Comparison of ENCODE assay signal across 11 cellular contexts in the genomic region with DNA sequence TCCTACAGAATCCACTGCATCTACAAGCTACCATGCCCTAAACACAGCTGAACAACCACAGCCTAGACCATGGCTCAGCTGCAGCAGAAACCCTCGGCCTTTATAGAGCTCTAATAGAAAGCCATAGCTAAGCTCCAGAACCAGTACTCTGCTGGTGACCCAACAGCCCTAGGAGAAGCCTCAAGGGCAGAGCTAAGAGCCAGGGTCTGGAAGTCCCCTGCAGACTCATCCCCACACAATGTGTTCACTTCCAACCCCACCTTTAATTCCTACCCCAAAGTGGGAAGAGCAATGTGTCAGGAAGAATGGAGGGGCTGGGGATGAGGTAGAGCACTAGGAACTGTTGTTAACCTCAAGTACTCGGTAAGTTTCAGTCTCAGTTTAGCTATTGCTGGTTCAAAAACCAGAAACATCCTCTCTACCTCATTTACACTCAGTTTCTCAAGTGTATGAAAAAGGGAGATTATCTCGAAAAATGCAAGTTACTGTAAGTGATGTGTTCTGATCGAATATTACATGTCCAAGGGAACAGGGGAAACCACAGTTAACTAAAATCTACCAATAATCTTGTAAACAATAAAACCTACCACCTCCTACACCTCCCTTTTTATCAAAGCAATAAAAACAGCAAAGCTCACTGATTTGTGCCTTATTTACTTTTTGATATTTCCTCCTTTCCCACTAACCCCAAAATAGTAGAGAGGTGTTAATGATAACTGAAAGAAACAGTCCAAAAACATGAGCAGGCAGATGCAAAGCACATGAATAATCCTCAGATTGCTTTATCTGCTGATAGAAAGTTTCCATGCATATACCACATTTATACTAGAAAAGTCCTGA. TPM values are rescaled to one million over a fixed set of nuclear protein-coding genes. Genes with fewer than 3 reads are reported as not detected.
DNase-seq lines count a peak whose midpoint lies in the region; ATAC-seq and TF ChIP-seq lines count a peak whose summit lies in the region.
"Had no signal": no experiment of that assay in that cellular context is flagged by ENCODE, and none has a peak within 500 bp of the region (broad histone marks: within the 10 kb centered on the region; RNA-seq: fewer than 3 reads in every experiment).

No MANE protein-coding gene starts in this region.

- BruUV-seq in MCF 10A (replicated peaks; lab: Mats Ljungman, UMichigan) = no TSS peak
- no TSS peak for BruUV-seq in mammary epithelial cell (replicated peaks; lab: Mats Ljungman, UMichigan)

- peak; percentile 31 for DNase-seq in GM10248 (ENCODE audit: extremely low spot score)
- DNase-seq in T-helper 2 cell treated with Interferon-gamma antibody and Interleukin-4, amounts not matched to agents 5 μg/mL and 100 μg/mL, for 36 hours (ENCODE audit: low spot score) = peak; percentile 43
- DNase-seq in right cardiac atrium = no peak
- no peak for DNase-seq in HT-29 (ENCODE audit: low spot score)
- DNase-seq in MCF 10A (ENCODE audit: unreplicated experiment) = no peak
- no peak for DNase-seq in mammary epithelial cell
- DNase-seq: effector CD8-positive, alpha-beta T cell; NCI-H1048; Right ventricle myocardium superior had no signal

- dilution Hi-C loops in mammary epithelial cell (cut with HindIII; ENCODE audit: low sequenced_read_pairs) = no loop called here

- no peak overlapping the region for H3K4me2 ChIP-seq in mammary epithelial cell (ENCODE audit: insufficient read depth, low read depth, low read length)

- no peak overlapping the region for H2AFZ ChIP-seq in mammary epithelial cell (ENCODE audit: low read depth, low read length)

- H3K9me3 ChIP-seq in right cardiac atrium (ENCODE audit: control insufficient read depth, low read length) (no peaks in the 10 kb centered on the region), mammary epithelial cell (replicated peaks; ENCODE audit: insufficient read depth, low read length) (no peaks in the 10 kb centered on the region)

- no peaks in the 10 kb centered on the region for H4K20me1 ChIP-seq in mammary epithelial cell (ENCODE audit: insufficient read depth, low read length)

- H3K4me1 ChIP-seq in right cardiac atrium (ENCODE audit: control insufficient read depth, insufficient read depth, low read length) (no peaks in the 10 kb centered on the region), mammary epithelial cell (ENCODE audit: insufficient read depth, low read length) (no peaks in the 10 kb centered on the region)

- H3K27me3 ChIP-seq in right cardiac atrium (ENCODE audit: control insufficient read depth, insufficient read depth) = no peaks in the 10 kb centered on the region
- H3K27me3 ChIP-seq in mammary epithelial cell (ENCODE audit: insufficient read depth, low read length) = no peaks in the 10 kb centered on the region

- POLR2A ChIA-PET in GM10248 (lab: Yijun Ruan, JAX) (no interaction called here), MCF 10A (lab: Yijun Ruan, JAX) (interaction anchor here (0.6 to 0.8 kb wide), 2 partner anchors 658 to 749 kb away, joined by 3 to 4 read pairs; no protein-coding TSS in a partner anchor)

- H3K27ac Mint-ChIP-seq in T-helper 2 cell treated with Interferon-gamma antibody and Interleukin-4, amounts not matched to agents 5 μg/mL and 100 μg/mL, for 36 hours = peak overlapping the region; percentile 74
- H3K27ac Mint-ChIP-seq in MCF 10A (ENCODE audit: low read depth, unreplicated experiment) = no peak overlapping the region

- ATAC-seq in GM19324 (IDR thresholded peaks at IDR 0.05; ENCODE audit: low FRiP score, unreplicated experiment) (peak; percentile 75), HG02884 (IDR thresholded peaks at IDR 0.05; ENCODE audit: unreplicated experiment) (peak; percentile 79), right cardiac atrium (no peak)

- peaks cover 13% of the 10 kb centered on the region for H3K36me3 ChIP-seq in mammary epithelial cell (ENCODE audit: insufficient read depth, low read length)

- no peaks in the 10 kb centered on the region for H3K79me2 ChIP-seq in mammary epithelial cell (ENCODE audit: insufficient read depth, low read length)

- intact Hi-C loops in right cardiac atrium (cut with DNase I) = no loop called here
- intact Hi-C loops in MCF 10A (cut with micrococcal nuclease) = no loop called here
- intact Hi-C loops in mammary epithelial cell (cut with micrococcal nuclease) = no loop called here

- H3K4me3 ChIP-seq in right cardiac atrium (ENCODE audit: low read length) (no peak overlapping the region), mammary epithelial cell (replicated peaks in 1 of 3; ENCODE audit: insufficient read depth in 1 of 3, low read depth in 2 of 3, low read length in 3 of 3) (no peak overlapping the region)

- CTCF ChIA-PET in GM10248 (lab: Yijun Ruan, JAX) (interaction anchor here (0.6 to 2.0 kb wide), 15 partner anchors 9 to 731 kb away, joined by 3 to 15 read pairs (median 3); no protein-coding TSS in a partner anchor), MCF 10A (lab: Yijun Ruan, JAX) (interaction anchor here (0.6 to 2.7 kb wide), 6 partner anchors 17 to 1818 kb away, joined by 3 to 11 read pairs (median 4); no protein-coding TSS in a partner anchor), mammary epithelial cell (lab: Charles Lee; ENCODE audit: low non-redundant PET) (no interaction called here)

- peaks cover 56% of the 10 kb centered on the region for H3K36me3 Mint-ChIP-seq in T-helper 2 cell treated with Interferon-gamma antibody and Interleukin-4, amounts not matched to agents 5 μg/mL and 100 μg/mL, for 36 hours (ENCODE audit: low read depth)
- H3K36me3 Mint-ChIP-seq in MCF 10A (ENCODE audit: insufficient read depth, unreplicated experiment) = peaks cover 48% of the 10 kb centered on the region

- no peak for TF ChIP-seq CTCF in GM10248 (IDR thresholded peaks at IDR 0.05; ENCODE audit: control extremely low read depth, extremely low read depth, low read depth, missing control alignments)
- no peak for TF ChIP-seq CTCF in MCF 10A (IDR thresholded peaks at IDR 0.05; ENCODE audit: unreplicated experiment)
- no peak for TF ChIP-seq CTCF in mammary epithelial cell (conservative IDR thresholded peaks at IDR 0.05 in 1 of 2, IDR thresholded peaks at IDR 0.05 in 1 of 2; ENCODE audit: extremely low read depth in 1 of 2, insufficient read depth in 1 of 2, low read depth in 1 of 2, low read length in 2 of 2)

- H3K4me3 Mint-ChIP-seq in T-helper 2 cell treated with Interferon-gamma antibody and Interleukin-4, amounts not matched to agents 5 μg/mL and 100 μg/mL, for 36 hours = peak overlapping the region; percentile 69
- H3K4me3 Mint-ChIP-seq in MCF 10A (ENCODE audit: unreplicated experiment) = no peak overlapping the region

- no peak overlapping the region for H3K9ac ChIP-seq in mammary epithelial cell (ENCODE audit: insufficient read depth, low read length)

- in situ Hi-C loops in mammary epithelial cell (cut with MboI; ENCODE audit: low sequenced_read_pairs in 2 of 2) = loop anchor here (10.0 to 25.0 kb wide), 2 partner anchors 325 to 722 kb away; no protein-coding TSS in a partner anchor

- WGBS in right cardiac atrium = 91% methylated on average over 4 of the region's 4 CpGs
- 86% methylated on average over 4 of the region's 4 CpGs for WGBS in mammary epithelial cell (ENCODE audit: low coverage, missing lambda C conversion rate)

- peaks cover 49% of the 10 kb centered on the region for H3K4me1 Mint-ChIP-seq in T-helper 2 cell treated with Interferon-gamma antibody and Interleukin-4, amounts not matched to agents 5 μg/mL and 100 μg/mL, for 36 hours (ENCODE audit: low read depth)
- no peaks in the 10 kb centered on the region for H3K4me1 Mint-ChIP-seq in MCF 10A (ENCODE audit: insufficient read depth, unreplicated experiment)

- H3K9me3 Mint-ChIP-seq in T-helper 2 cell treated with Interferon-gamma antibody and Interleukin-4, amounts not matched to agents 5 μg/mL and 100 μg/mL, for 36 hours = no peaks in the 10 kb centered on the region
- H3K9me3 Mint-ChIP-seq in MCF 10A (ENCODE audit: unreplicated experiment) = no peaks in the 10 kb centered on the region

- H3K27me3 Mint-ChIP-seq in T-helper 2 cell treated with Interferon-gamma antibody and Interleukin-4, amounts not matched to agents 5 μg/mL and 100 μg/mL, for 36 hours (ENCODE audit: low read depth) = no peaks in the 10 kb centered on the region
- H3K27me3 Mint-ChIP-seq in MCF 10A (ENCODE audit: insufficient read depth, unreplicated experiment) = no peaks in the 10 kb centered on the region

- H3K27ac ChIP-seq in right cardiac atrium (ENCODE audit: low read length) (no peak overlapping the region), mammary epithelial cell (ENCODE audit: insufficient read depth, low read depth, low read length) (no peak overlapping the region)

RNA-seq across cellular contexts. Expression of a gene that starts 36.2 kb away (rescaled TPM):
- total RNA-seq in right cardiac atrium (10 to 100 TPM; 19.0 to 20.7 (median 20.2) TPM), MCF 10A (2022) (42.3 and 49.8 TPM in 2 replicates), mammary epithelial cell (10 to 100 TPM; 21.0 to 27.5 TPM)
- polyA plus RNA-seq in right cardiac atrium (10.6 TPM), mammary epithelial cell (14.4 TPM)
- total RNA-seq in HT-29 (2014; rRNA removed; shearing (Covaris generic)) = 22.0 and 28.7 TPM in 2 replicates
- 50.5 TPM for polyA minus RNA-seq in mammary epithelial cell

Comparison
In these comparisons a context has a peak if more than half of its experiments do, and no peak if none do; other contexts are left out.
1. DNase-seq: peak in GM10248 (single experiment) and T-helper 2 cell treated with Interferon-gamma antibody and Interleukin-4, amounts not matched to agents 5 μg/mL and 100 μg/mL, for 36 hours (single experiment); none in right cardiac atrium (0 of 3), HT-29 (single experiment), MCF 10A (single experiment) and mammary epithelial cell (single experiment).
2. ATAC-seq: peak in GM19324 (single experiment) and HG02884 (single experiment); none in right cardiac atrium (0 of 2).